In genomic region chr13:104979281-104979680, GRCh38 we compare ENCODE assay signal across 30 cellular contexts.
"Had no signal": no experiment of that assay in that cellular context is flagged by ENCODE, and none has a peak within 500 bp of the region (broad histone marks: within the 10 kb centered on the region; RNA-seq: fewer than 3 reads in every experiment).

No MANE protein-coding gene starts in this region.

- DNase-seq: activated B cell treated with CpG ODN at 0.5 μM for 24 hours; activated CD4-positive, alpha-beta T cell treated with anti-CD3 and anti-CD28 coated beads for 48 hours; activated CD4-positive, alpha-beta T cell treated with anti-CD3 and anti-CD28 coated beads, Interleukin-2, amount 50 U/mL, for 1 hour; activated CD4-positive, alpha-beta T cell treated with anti-CD3 and anti-CD28 coated beads, Interleukin-2, amount 50 U/mL, for 48 hours; activated CD8-positive, alpha-beta memory T cell treated with anti-CD3 and anti-CD28 coated beads for 24 hours; activated CD8-positive, alpha-beta T cell treated with anti-CD3 and anti-CD28 coated beads for 36 hours; activated gamma-delta T cell; activated naive CD4-positive, alpha-beta T cell; activated naive CD4-positive, alpha-beta T cell treated with anti-CD3 and anti-CD28 coated beads, Interleukin-2, amount 10 ng/mL, durations not matched to agents 7 days and 5 days; activated naive CD8-positive, alpha-beta T cell treated with anti-CD3 and anti-CD28 coated beads, Interleukin-2, amount 10 ng/mL, durations not matched to agents 7 days and 5 days; activated T-cell treated with anti-CD3 and anti-CD28 coated beads, Interleukin-2, amount 50 U/mL, for 48 hours; central memory CD4-positive, alpha-beta T cell; dermis blood vessel endothelial cell; effector CD4-positive, alpha-beta T cell; foreskin fibroblast; head of caudate nucleus; T-helper 1 cell; T-helper 17 cell; T1000; WERI-Rb-1 had no signal

- H3K4me3 ChIP-seq: ascending aorta, breast epithelium, cardiac muscle cell, coronary artery had no signal

- H3K27ac Mint-ChIP-seq: activated B cell treated with CpG ODN at 0.5 μM for 24 hours; activated CD8-positive, alpha-beta T cell treated with anti-CD3 and anti-CD28 coated beads for 36 hours; activated naive CD4-positive, alpha-beta T cell treated with anti-CD3 and anti-CD28 coated beads, Interleukin-2, amount 10 ng/mL, durations not matched to agents 7 days and 5 days; activated naive CD4-positive, alpha-beta T cell treated with anti-CD3 and anti-CD28 coated beads, Interleukin-2, amount 50 U/mL, for 72 hours; activated naive CD8-positive, alpha-beta T cell treated with anti-CD3 and anti-CD28 coated beads, Interleukin-2, amount 10 ng/mL, durations not matched to agents 7 days and 5 days; activated T-helper 1 cell treated with anti-CD3 and anti-CD28 coated beads, Interleukin-12 subunit alpha, Interleukin-12 subunit beta, Interleukin-2, Interleukin-4 antibody, amounts not matched to agents 30 ng/mL and 10 ng/mL and 1 ng/mL, durations not matched to agents 14 hours and 24 hours and 36 hours; T-helper 17 cell; T-helper 2 cell treated with Interferon-gamma antibody and Interleukin-4, amounts not matched to agents 5 μg/mL and 100 μg/mL, for 36 hours had no signal

- H3K4me1 ChIP-seq: ascending aorta, breast epithelium had no signal

- H3K27me3 ChIP-seq: ascending aorta, breast epithelium, cardiac muscle cell had no signal

- H3K27ac ChIP-seq: ascending aorta, breast epithelium, cardiac muscle cell, coronary artery, WERI-Rb-1 had no signal

- H3K9me3 Mint-ChIP-seq: activated B cell treated with CpG ODN at 0.5 μM for 24 hours; activated CD8-positive, alpha-beta T cell treated with anti-CD3 and anti-CD28 coated beads for 36 hours; activated naive CD4-positive, alpha-beta T cell treated with anti-CD3 and anti-CD28 coated beads, Interleukin-2, amount 10 ng/mL, durations not matched to agents 7 days and 5 days; activated naive CD4-positive, alpha-beta T cell treated with anti-CD3 and anti-CD28 coated beads, Interleukin-2, amount 50 U/mL, for 72 hours; activated naive CD8-positive, alpha-beta T cell treated with anti-CD3 and anti-CD28 coated beads, Interleukin-2, amount 10 ng/mL, durations not matched to agents 7 days and 5 days; activated T-helper 1 cell treated with anti-CD3 and anti-CD28 coated beads, Interleukin-12 subunit alpha, Interleukin-12 subunit beta, Interleukin-2, Interleukin-4 antibody, amounts not matched to agents 30 ng/mL and 10 ng/mL and 1 ng/mL, durations not matched to agents 14 hours and 24 hours and 36 hours; T-helper 2 cell treated with Interferon-gamma antibody and Interleukin-4, amounts not matched to agents 5 μg/mL and 100 μg/mL, for 36 hours had no signal

- H3K9me3 ChIP-seq: ascending aorta, breast epithelium had no signal

- H3K36me3 ChIP-seq: ascending aorta, breast epithelium, cardiac muscle cell, WERI-Rb-1 had no signal

- H3K36me3 Mint-ChIP-seq: activated naive CD4-positive, alpha-beta T cell treated with anti-CD3 and anti-CD28 coated beads, Interleukin-2, amount 10 ng/mL, durations not matched to agents 7 days and 5 days; activated naive CD4-positive, alpha-beta T cell treated with anti-CD3 and anti-CD28 coated beads, Interleukin-2, amount 50 U/mL, for 72 hours; activated naive CD8-positive, alpha-beta T cell treated with anti-CD3 and anti-CD28 coated beads, Interleukin-2, amount 10 ng/mL, durations not matched to agents 7 days and 5 days; brain had no signal

- ATAC-seq: activated CD4-positive, CD25-positive, alpha-beta regulatory T cell treated with anti-CD3 and anti-CD28 coated beads, Interleukin-2, amount 50 U/mL, for 24 hours; activated CD8-positive, alpha-beta T cell treated with anti-CD3 and anti-CD28 coated beads for 36 hours; activated naive CD4-positive, alpha-beta T cell treated with anti-CD3 and anti-CD28 coated beads, Interleukin-2, amount 50 U/mL, for 72 hours; esophagus mucosa; T-helper 17 cell had no signal

- H3K27me3 Mint-ChIP-seq: activated B cell treated with CpG ODN at 0.5 μM for 24 hours; activated CD8-positive, alpha-beta T cell treated with anti-CD3 and anti-CD28 coated beads for 36 hours; activated naive CD4-positive, alpha-beta T cell treated with anti-CD3 and anti-CD28 coated beads, Interleukin-2, amount 10 ng/mL, durations not matched to agents 7 days and 5 days; activated naive CD8-positive, alpha-beta T cell treated with anti-CD3 and anti-CD28 coated beads, Interleukin-2, amount 10 ng/mL, durations not matched to agents 7 days and 5 days; brain; T-helper 17 cell had no signal

- H3K4me3 Mint-ChIP-seq: activated B cell treated with CpG ODN at 0.5 μM for 24 hours; activated CD8-positive, alpha-beta T cell treated with anti-CD3 and anti-CD28 coated beads for 36 hours; activated naive CD4-positive, alpha-beta T cell treated with anti-CD3 and anti-CD28 coated beads, Interleukin-2, amount 10 ng/mL, durations not matched to agents 7 days and 5 days; activated naive CD8-positive, alpha-beta T cell treated with anti-CD3 and anti-CD28 coated beads, Interleukin-2, amount 10 ng/mL, durations not matched to agents 7 days and 5 days; activated T-helper 1 cell treated with anti-CD3 and anti-CD28 coated beads, Interleukin-12 subunit alpha, Interleukin-12 subunit beta, Interleukin-2, Interleukin-4 antibody, amounts not matched to agents 30 ng/mL and 10 ng/mL and 1 ng/mL, durations not matched to agents 14 hours and 24 hours and 36 hours; brain; T-helper 17 cell; T-helper 2 cell treated with Interferon-gamma antibody and Interleukin-4, amounts not matched to agents 5 μg/mL and 100 μg/mL, for 36 hours had no signal
